15 cellular contexts compared by ENCODE assay signal in genomic region chr5:59832577-59833301, GRCh38.
"Had no signal": no experiment of that assay in that cellular context is flagged by ENCODE, and none has a peak within 500 bp of the region (broad histone marks: within the 10 kb centered on the region; RNA-seq: fewer than 3 reads in every experiment).

No MANE protein-coding gene starts in this region.

- H3K4me1 ChIP-seq: breast epithelium, gastroesophageal sphincter, uterus had no signal

- H3K4me3 ChIP-seq: breast epithelium, gastroesophageal sphincter, tibial artery, uterus had no signal

- DNase-seq: activated CD4-positive, alpha-beta T cell treated with anti-CD3 and anti-CD28 coated beads for 1 hour; activated CD4-positive, alpha-beta T cell treated with anti-CD3 and anti-CD28 coated beads, Interleukin-2, amount 50 U/mL, for 4 hours; activated naive CD4-positive, alpha-beta T cell treated with Interleukin-2 at 50 U/mL for 16 hours; activated naive CD8-positive, alpha-beta T cell treated with anti-CD3 and anti-CD28 coated beads, Interleukin-2, amount 50 U/mL, for 24 hours; aorta; naive thymus-derived CD4-positive, alpha-beta T cell; stimulated activated CD4-positive, alpha-beta T cell treated with anti-CD3 and anti-CD28 coated beads, Interleukin-4, amount 100 ng/mL, for 1 hour; stimulated activated naive B cell treated with anti-CD40 and anti-IgM and Interleukin-4, amounts not matched to agents 10 μg/mL and 1 μg/mL and 100 μg/mL, for 72 hours; tibial artery; uterus had no signal

- H3K9me3 ChIP-seq: breast epithelium, gastroesophageal sphincter, tibial artery, uterus had no signal

- ATAC-seq: activated naive CD8-positive, alpha-beta T cell treated with anti-CD3 and anti-CD28 coated beads, Interleukin-2, amount 50 U/mL, for 24 hours; activated T-helper 17 cell treated with anti-CD3 and anti-CD28 coated beads, Interleukin-2, amount 50 U/mL, for 72 hours; gastroesophageal sphincter; naive thymus-derived CD4-positive, alpha-beta T cell; stimulated activated naive B cell treated with anti-CD40 and anti-IgM and Interleukin-4, amounts not matched to agents 10 μg/mL and 1 μg/mL and 100 μg/mL, for 72 hours had no signal

- H3K36me3 ChIP-seq: breast epithelium, gastroesophageal sphincter, tibial artery, uterus had no signal

- H3K27ac ChIP-seq: breast epithelium, epithelial cell of prostate, gastroesophageal sphincter, parathyroid adenoma, tibial artery, uterus had no signal

- H3K27me3 ChIP-seq: breast epithelium, gastroesophageal sphincter, tibial artery, uterus had no signal
